In genomic region chr7:150731916-150732315, GRCh38 we compare ENCODE assay signal across 24 cellular contexts. TPM values are rescaled to one million over a fixed set of nuclear protein-coding genes. Genes with fewer than 3 reads are reported as not detected.
DNase-seq lines count a peak whose midpoint lies in the region; ATAC-seq lines count a peak whose summit lies in the region.
"Had no signal": no experiment of that assay in that cellular context is flagged by ENCODE, and none has a peak within 500 bp of the region (broad histone marks: within the 10 kb centered on the region; RNA-seq: fewer than 3 reads in every experiment).

No MANE protein-coding gene starts in this region.

- peaks cover 70% of the 10 kb centered on the region for H3K4me1 Mint-ChIP-seq in activated T-cell treated with anti-CD3 and anti-CD28 coated beads, Interleukin-2, amount 50 U/mL, for 4 hours (ENCODE audit: low read depth)
- peaks cover 76% of the 10 kb centered on the region for H3K4me1 Mint-ChIP-seq in T-helper 1 cell treated with Interleukin-12 subunit alpha and Interleukin-12 subunit beta and Interleukin-4 antibody, amounts not matched to agents 30 μg/mL and 1 μg/mL, for 36 hours (ENCODE audit: low read depth)
- H3K4me1 Mint-ChIP-seq in activated naive CD8-positive, alpha-beta T cell treated with anti-CD3 and anti-CD28 coated beads, Interleukin-2, amount 10 ng/mL, durations not matched to agents 7 days and 5 days, result peaks cover 72% of the 10 kb centered on the region
- H3K4me1 Mint-ChIP-seq: nephron had no signal

- peak overlapping the region; percentile 47 for H3K4me3 Mint-ChIP-seq in activated T-cell treated with anti-CD3 and anti-CD28 coated beads, Interleukin-2, amount 50 U/mL, for 4 hours
- peak overlapping the region; percentile 60 for H3K4me3 Mint-ChIP-seq in T-helper 1 cell treated with Interleukin-12 subunit alpha and Interleukin-12 subunit beta and Interleukin-4 antibody, amounts not matched to agents 30 μg/mL and 1 μg/mL, for 36 hours
- H3K4me3 Mint-ChIP-seq in activated naive CD8-positive, alpha-beta T cell treated with anti-CD3 and anti-CD28 coated beads, Interleukin-2, amount 10 ng/mL, durations not matched to agents 7 days and 5 days, result peak overlapping the region; percentile 80
- H3K4me3 Mint-ChIP-seq: nephron had no signal

- peak overlapping the region; percentile 94 for H3K27ac Mint-ChIP-seq in T-helper 1 cell treated with Interleukin-12 subunit alpha and Interleukin-12 subunit beta and Interleukin-4 antibody, amounts not matched to agents 30 μg/mL and 1 μg/mL, for 36 hours
- peak overlapping the region; percentile 97 for H3K27ac Mint-ChIP-seq in activated naive CD8-positive, alpha-beta T cell treated with anti-CD3 and anti-CD28 coated beads, Interleukin-2, amount 10 ng/mL, durations not matched to agents 7 days and 5 days
- H3K27ac Mint-ChIP-seq: nephron had no signal

- H3K36me3 Mint-ChIP-seq in activated T-cell treated with anti-CD3 and anti-CD28 coated beads, Interleukin-2, amount 50 U/mL, for 4 hours (ENCODE audit: insufficient read depth), result peaks cover 15% of the 10 kb centered on the region
- H3K36me3 Mint-ChIP-seq in T-helper 1 cell treated with Interleukin-12 subunit alpha and Interleukin-12 subunit beta and Interleukin-4 antibody, amounts not matched to agents 30 μg/mL and 1 μg/mL, for 36 hours (ENCODE audit: low read depth), result peaks cover 34% of the 10 kb centered on the region
- peaks cover 28% of the 10 kb centered on the region for H3K36me3 Mint-ChIP-seq in activated naive CD8-positive, alpha-beta T cell treated with anti-CD3 and anti-CD28 coated beads, Interleukin-2, amount 10 ng/mL, durations not matched to agents 7 days and 5 days

- no peaks in the 10 kb centered on the region for H3K27me3 Mint-ChIP-seq in activated T-cell treated with anti-CD3 and anti-CD28 coated beads, Interleukin-2, amount 50 U/mL, for 4 hours (ENCODE audit: low read depth)
- no peaks in the 10 kb centered on the region for H3K27me3 Mint-ChIP-seq in T-helper 1 cell treated with Interleukin-12 subunit alpha and Interleukin-12 subunit beta and Interleukin-4 antibody, amounts not matched to agents 30 μg/mL and 1 μg/mL, for 36 hours (ENCODE audit: low read depth)
- H3K27me3 Mint-ChIP-seq in activated naive CD8-positive, alpha-beta T cell treated with anti-CD3 and anti-CD28 coated beads, Interleukin-2, amount 10 ng/mL, durations not matched to agents 7 days and 5 days, result no peaks in the 10 kb centered on the region

- DNase-seq in activated T-cell treated with anti-CD3 and anti-CD28 coated beads, Interleukin-2, amount 50 U/mL, for 4 hours, result no peak
- DNase-seq in activated T-cell treated with anti-CD3 and anti-CD28 coated beads, Interleukin-2, amount 50 U/mL, for 1 hour, result no peak
- no peak for DNase-seq in activated naive CD8-positive, alpha-beta T cell treated with anti-CD3 and anti-CD28 coated beads, Interleukin-2, amount 10 ng/mL, durations not matched to agents 7 days and 5 days
- peak; percentile 43 for DNase-seq in stimulated activated naive CD8-positive, alpha-beta T cell treated with anti-CD3 and anti-CD28 coated beads, Interleukin-15, Interleukin-2, amounts not matched to agents 100 U/mL and 50 U/mL, for 24 hours
- DNase-seq in NCI-H526 (lab: John Stamatoyannopoulos, UW), result no peak
- DNase-seq in NCI-H345 (lab: John Stamatoyannopoulos, UW), result no peak
- DNase-seq in H4 (ENCODE audit: low spot score), result no peak
- DNase-seq: C1 segment of cervical spinal cord, DMS 273 treated with DMSO at 0.1 percent for 48 hours, dorsolateral prefrontal cortex, foreskin fibroblast, NCI-H1092 treated with DMSO at 0.1 percent for 48 hours, NCI-H2029 treated with DMSO at 0.1 percent for 48 hours, NCI-H226, PC-9, right lobe of liver, SHP77 treated with DMSO at 0.1 percent for 48 hours had no signal

- ATAC-seq in activated T-cell treated with anti-CD3 and anti-CD28 coated beads, Interleukin-2, amount 50 U/mL, for 4 hours, result peak; percentile 55 to 57
- peak; percentile 68 for ATAC-seq in activated naive CD8-positive, alpha-beta T cell treated with anti-CD3 and anti-CD28 coated beads, Interleukin-2, amount 10 ng/mL, durations not matched to agents 7 days and 5 days (ENCODE audit: low read depth)
- ATAC-seq in stimulated activated naive CD8-positive, alpha-beta T cell treated with anti-CD3 and anti-CD28 coated beads, Interleukin-15, Interleukin-2, amounts not matched to agents 100 U/mL and 50 U/mL, for 24 hours, result peak; percentile 52
- ATAC-seq: HepG2, left lobe of liver, right lobe of liver had no signal

- H3K9me3 Mint-ChIP-seq in activated T-cell treated with anti-CD3 and anti-CD28 coated beads, Interleukin-2, amount 50 U/mL, for 4 hours, result peaks cover 20% of the 10 kb centered on the region
- peaks cover 25% of the 10 kb centered on the region for H3K9me3 Mint-ChIP-seq in T-helper 1 cell treated with Interleukin-12 subunit alpha and Interleukin-12 subunit beta and Interleukin-4 antibody, amounts not matched to agents 30 μg/mL and 1 μg/mL, for 36 hours
- H3K9me3 Mint-ChIP-seq in activated naive CD8-positive, alpha-beta T cell treated with anti-CD3 and anti-CD28 coated beads, Interleukin-2, amount 10 ng/mL, durations not matched to agents 7 days and 5 days, result peaks cover 16% of the 10 kb centered on the region

- POLR2A ChIA-PET in activated naive CD8-positive, alpha-beta T cell treated with anti-CD3 and anti-CD28 coated beads, Interleukin-2, amount 10 ng/mL, durations not matched to agents 7 days and 5 days (lab: Charles Lee), result interaction anchor here (0.8 to 4.4 kb wide), 16 partner anchors 9 to 283 kb away, joined by 3 to 37 read pairs (median 6); partner anchors contain the start of genes GIMAP1, GIMAP2, GIMAP4 and GIMAP6

RNA-seq across cellular contexts. Expression of gene GIMAP5, which starts 5.3 kb away (rescaled TPM):
- total RNA-seq in activated T-cell treated with anti-CD3 and anti-CD28 coated beads, Interleukin-2, amount 50 U/mL, for 4 hours, result 10 to 100 TPM; 44.1 to 52.2 (median 50.2) TPM
- 100 to 1,000 TPM; 112 to 123 TPM for total RNA-seq in activated naive CD8-positive, alpha-beta T cell treated with anti-CD3 and anti-CD28 coated beads, Interleukin-2, amount 10 ng/mL, durations not matched to agents 7 days and 5 days
- total RNA-seq in H4 (2014; rRNA removed; shearing (Covaris generic)), result 0.12 and 1.2 TPM in 2 replicates
- total RNA-seq: epithelial cell of proximal tubule, G401, H1, HepG2, PC-9 had no signal

RNA-seq across cellular contexts. Expression of gene GIMAP1, which starts 15.5 kb away (rescaled TPM):
- total RNA-seq in activated T-cell treated with anti-CD3 and anti-CD28 coated beads, Interleukin-2, amount 50 U/mL, for 4 hours, result 1 to 10 TPM; 2.1 to 2.7 (median 2.1) TPM
- total RNA-seq in activated naive CD8-positive, alpha-beta T cell treated with anti-CD3 and anti-CD28 coated beads, Interleukin-2, amount 10 ng/mL, durations not matched to agents 7 days and 5 days, result 10 to 100 TPM; 42.1 to 43.0 TPM
- total RNA-seq in H4 (2014; rRNA removed; shearing (Covaris generic)), result not detected in 2 replicates
- total RNA-seq: epithelial cell of proximal tubule, G401, H1, HepG2, PC-9 had no signal

RNA-seq across cellular contexts. Expression of gene GIMAP2, which starts 46.4 kb away (rescaled TPM):
- 10 to 100 TPM; 19.7 to 22.7 (median 19.8) TPM for total RNA-seq in activated T-cell treated with anti-CD3 and anti-CD28 coated beads, Interleukin-2, amount 50 U/mL, for 4 hours
- total RNA-seq in activated naive CD8-positive, alpha-beta T cell treated with anti-CD3 and anti-CD28 coated beads, Interleukin-2, amount 10 ng/mL, durations not matched to agents 7 days and 5 days, result 100 to 1,000 TPM; 139 to 140 TPM
- 19.7 and 22.0 TPM in 2 replicates for total RNA-seq in H4 (2014; rRNA removed; shearing (Covaris generic))
- total RNA-seq: epithelial cell of proximal tubule, G401, H1 had no signal

Comparison
In these comparisons a context has a peak if more than half of its experiments do, and no peak if none do; other contexts are left out.
1. RNA of gene GIMAP5, which starts 5.3 kb away (total RNA-seq): 112 to 123 TPM in activated naive CD8-positive, alpha-beta T cell treated with anti-CD3 and anti-CD28 coated beads, Interleukin-2, amount 10 ng/mL, durations not matched to agents 7 days and 5 days and 44.1 to 52.2 TPM in activated T-cell treated with anti-CD3 and anti-CD28 coated beads, Interleukin-2, amount 50 U/mL, for 4 hours; 0.12 to 1.2 TPM in H4; every median in the first group is over 10 times any median in the second.
2. RNA of gene GIMAP1, which starts 15.5 kb away (total RNA-seq): 42.1 to 43.0 TPM in activated naive CD8-positive, alpha-beta T cell treated with anti-CD3 and anti-CD28 coated beads, Interleukin-2, amount 10 ng/mL, durations not matched to agents 7 days and 5 days; 2.1 to 2.7 TPM in activated T-cell treated with anti-CD3 and anti-CD28 coated beads, Interleukin-2, amount 50 U/mL, for 4 hours and not detected in H4; every median in the first group is over 10 times any median in the second.
3. Peak in every context shown above with its lines, with median percentiles within 50 percentile points of each other: ATAC-seq and H3K4me3 Mint-ChIP-seq.